Comparison of ENCODE assay signal across 1 cellular context in genomic region chr7:139124084-139124914, GRCh38.
TF ChIP-seq lines count a peak whose summit lies in the region.

No MANE protein-coding gene starts in this region.

TF ChIP-seq in K562, 482 proteins besides CTCF, POLR2A, EP300 and RAD21 (continued from another document and continues in another):
- peak; percentile 56 for TF ChIP-seq E2F8 (IDR thresholded peaks at IDR 0.05; ENCODE audit: low read depth, partially characterized antibody)
- TF ChIP-seq TCF15 (CRISPR knock-in tag; IDR thresholded peaks at IDR 0.05): peak; percentile 76; the same call in 1 of the 2 replicates
- TF ChIP-seq HINFP (tag; conservative IDR thresholded peaks at IDR 0.05; ENCODE audit: low read depth): peak; percentile 54; the same call in 1 of the 2 replicates
- TF ChIP-seq CBFA2T3 (IDR thresholded peaks at IDR 0.05): peak; percentile 99
- 0 out of 2 replicates have a peak, but pooled peaks have one; percentile 44 for TF ChIP-seq ZNF785 (CRISPR knock-in tag; IDR thresholded peaks at IDR 0.05)
- TF ChIP-seq ZBTB11 (CRISPR knock-in tag; IDR thresholded peaks at IDR 0.05): peak in 1 of 3 experiments; percentile 89; a peak in 2 of 6 replicates
- 0 out of 2 replicates have a peak, but pooled peaks have one; percentile 67 for TF ChIP-seq RUNX1 (IDR thresholded peaks at IDR 0.05; ENCODE audit: low read depth)
- peak; percentile 95 for TF ChIP-seq TRIM28 (IDR thresholded peaks at IDR 0.05)
- TF ChIP-seq BCLAF1 (IDR thresholded peaks at IDR 0.05; ENCODE audit: borderline replicate concordance in 1 of 2, control insufficient read depth in 1 of 2, low read depth in 2 of 2, low read length in 1 of 2): 0 out of 4 replicates have a peak, but pooled peaks of 1 of the 2 experiments have one; percentile 68
- TF ChIP-seq ZNF212 (CRISPR knock-in tag; IDR thresholded peaks at IDR 0.05): 0 out of 2 replicates have a peak, but pooled peaks have one; percentile 76
- peak; percentile 52; the same call in 1 of the 2 replicates for TF ChIP-seq RB1 (IDR thresholded peaks at IDR 0.05; ENCODE audit: low read depth)
- TF ChIP-seq ZNF354B (CRISPR knock-in tag; IDR thresholded peaks at IDR 0.05): no peak
- TF ChIP-seq TFE3 (CRISPR knock-in tag; IDR thresholded peaks at IDR 0.05): no peak
- TF ChIP-seq ZNF764 (CRISPR knock-in tag; IDR thresholded peaks at IDR 0.05; ENCODE audit: low read depth): no peak
- TF ChIP-seq TAF15 (IDR thresholded peaks at IDR 0.05; ENCODE audit: low read depth, low read length): no peak
- TF ChIP-seq ZNF165 (CRISPR knock-in tag; IDR thresholded peaks at IDR 0.05; ENCODE audit: borderline replicate concordance): no peak
- TF ChIP-seq ZNF695 (CRISPR knock-in tag; IDR thresholded peaks at IDR 0.05): 0 out of 2 replicates have a peak, but pooled peaks have one; percentile 55
- TF ChIP-seq CREB1 (IDR thresholded peaks at IDR 0.05): peak; percentile 81
- peak; percentile 37; the same call in 1 of the 2 replicates for TF ChIP-seq CREB1 (CRISPR knock-in tag; IDR thresholded peaks at IDR 0.05)
- TF ChIP-seq SNAPC5 (CRISPR knock-in tag; IDR thresholded peaks at IDR 0.05): no peak
- peak; percentile 53; the same call in 1 of the 2 replicates for TF ChIP-seq HMG20A (CRISPR knock-in tag; conservative IDR thresholded peaks at IDR 0.05)
- TF ChIP-seq ESRRB (CRISPR knock-in tag; IDR thresholded peaks at IDR 0.05; ENCODE audit: borderline replicate concordance): no peak
- no peak for TF ChIP-seq STAG1 (CRISPR knock-in tag; IDR thresholded peaks at IDR 0.05; ENCODE audit: borderline replicate concordance)
- 0 out of 2 replicates have a peak, but pooled peaks have one; percentile 77 for TF ChIP-seq ZNF140 (CRISPR knock-in tag; IDR thresholded peaks at IDR 0.05)
- peak; percentile 93 for TF ChIP-seq EHMT2 (IDR thresholded peaks at IDR 0.05)
- peak; percentile 71 for TF ChIP-seq TARDBP (IDR thresholded peaks at IDR 0.05)
- peak; percentile 97 for TF ChIP-seq CC2D1A (IDR thresholded peaks at IDR 0.05)
- peak; percentile 99 for TF ChIP-seq SMARCA4 (IDR thresholded peaks at IDR 0.05)
- peak; percentile 94 for TF ChIP-seq ZNF175 (CRISPR knock-in tag; IDR thresholded peaks at IDR 0.05; ENCODE audit: low read depth)
- TF ChIP-seq HDAC1 (IDR thresholded peaks at IDR 0.05): peak; percentile 73 to 94
- peak; percentile 96 for TF ChIP-seq FOXM1 (IDR thresholded peaks at IDR 0.05; ENCODE audit: low read depth)
- TF ChIP-seq FOXM1 (CRISPR knock-in tag; IDR thresholded peaks at IDR 0.05; ENCODE audit: low read depth): 0 out of 2 replicates have a peak, but pooled peaks have one; percentile 37
- no peak for TF ChIP-seq PPARD (CRISPR knock-in tag; IDR thresholded peaks at IDR 0.05)
- peak; percentile 77 for TF ChIP-seq ZNF445 (CRISPR knock-in tag; IDR thresholded peaks at IDR 0.05; ENCODE audit: low read depth)
- peak; percentile 96 for TF ChIP-seq LEF1 (IDR thresholded peaks at IDR 0.05)
- TF ChIP-seq NR4A1 (CRISPR knock-in tag; IDR thresholded peaks at IDR 0.05): no peak
- peak; percentile 76; the same call in 1 of the 2 replicates for TF ChIP-seq NR4A1 (tag; IDR thresholded peaks at IDR 0.05)
- peak; percentile 79 for TF ChIP-seq NBN (IDR thresholded peaks at IDR 0.05; ENCODE audit: low read depth)
- no peak for TF ChIP-seq PHF8 (IDR thresholded peaks at IDR 0.05; ENCODE audit: borderline replicate concordance, low read length)
- no peak for TF ChIP-seq MLX (CRISPR knock-in tag; conservative IDR thresholded peaks at IDR 0.05)
- TF ChIP-seq ZNF79 (CRISPR knock-in tag; IDR thresholded peaks at IDR 0.05; ENCODE audit: low read depth): no peak
- TF ChIP-seq SMAD3 (CRISPR knock-in tag; conservative IDR thresholded peaks at IDR 0.05): peak; percentile 3; the same call in 1 of the 2 replicates
- no peak for TF ChIP-seq NR2C1 (IDR thresholded peaks at IDR 0.05)
- TF ChIP-seq NR2C1 (tag; IDR thresholded peaks at IDR 0.05): peak; percentile 62; the same call in 1 of the 2 replicates
- TF ChIP-seq SAFB (IDR thresholded peaks at IDR 0.05; ENCODE audit: borderline replicate concordance, low read depth, low read length): no peak
- peak; percentile 96 for TF ChIP-seq SMARCC2 (IDR thresholded peaks at IDR 0.05; ENCODE audit: low read depth)
- no peak for TF ChIP-seq COPS2 (conservative IDR thresholded peaks at IDR 0.05)
- peak; percentile 51 for TF ChIP-seq RBBP5 (IDR thresholded peaks at IDR 0.05; ENCODE audit: borderline replicate concordance, insufficient read depth, low read length, poor library complexity, severe bottlenecking)
- peak; percentile 93 for TF ChIP-seq NCOA1 (IDR thresholded peaks at IDR 0.05; ENCODE audit: low read depth)
- TF ChIP-seq DIDO1 (tag; IDR thresholded peaks at IDR 0.05; ENCODE audit: low read depth): no peak
- no peak for TF ChIP-seq GTF2B (IDR thresholded peaks at IDR 0.05; ENCODE audit: extremely low read depth, insufficient read length)
- TF ChIP-seq BDP1 (IDR thresholded peaks at IDR 0.05; ENCODE audit: insufficient read depth, insufficient read length): no peak
- TF ChIP-seq CHAMP1 (IDR thresholded peaks at IDR 0.05): peak; percentile 99
- peak; percentile 12; the same call in 1 of the 2 replicates for TF ChIP-seq RFX1 (IDR thresholded peaks at IDR 0.05)
- peak; percentile 42; the same call in 1 of the 2 replicates for TF ChIP-seq GABPA (tag; conservative IDR thresholded peaks at IDR 0.05; ENCODE audit: low read depth)
- TF ChIP-seq BCOR (IDR thresholded peaks at IDR 0.05): peak; percentile 82
